16 cellular contexts compared by ENCODE assay signal in the genomic region with DNA sequence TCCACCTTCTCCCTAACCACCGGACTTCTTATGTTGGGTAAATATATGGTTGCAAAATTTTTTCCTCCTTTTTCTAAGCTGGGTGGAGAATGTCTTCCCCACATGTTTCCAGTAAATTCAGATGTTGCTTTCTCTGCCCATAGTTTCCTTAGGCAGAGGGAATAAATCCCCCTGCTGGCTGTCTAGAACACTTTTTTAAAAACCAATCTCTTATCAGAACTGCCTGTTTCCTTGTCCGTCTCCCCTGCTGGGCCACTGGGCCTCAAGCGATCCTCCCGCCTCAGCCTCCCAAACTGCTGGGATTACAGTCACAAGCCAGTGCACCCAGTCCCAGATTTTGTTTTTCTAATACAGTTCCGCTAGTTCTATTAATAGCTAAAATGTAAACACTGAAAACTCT. TPM values are rescaled to one million over a fixed set of nuclear protein-coding genes. Genes with fewer than 3 reads are reported as not detected.
DNase-seq lines count a peak whose midpoint lies in the region; ATAC-seq and TF ChIP-seq lines count a peak whose summit lies in the region.
"Had no signal": no experiment of that assay in that cellular context is flagged by ENCODE, and none has a peak within 500 bp of the region (broad histone marks: within the 10 kb centered on the region; RNA-seq: fewer than 3 reads in every experiment).

No MANE protein-coding gene starts in this region.

- peaks cover 45% of the 10 kb centered on the region for H3K27me3 Mint-ChIP-seq in osteocyte (ENCODE audit: unreplicated experiment)

- no peaks in the 10 kb centered on the region for H3K9me3 Mint-ChIP-seq in osteocyte (ENCODE audit: unreplicated experiment)
- H3K9me3 Mint-ChIP-seq: activated T-helper 1 cell treated with anti-CD3 and anti-CD28 coated beads, Interleukin-12 subunit alpha, Interleukin-12 subunit beta, Interleukin-2, Interleukin-4 antibody, amounts not matched to agents 30 ng/mL and 10 ng/mL and 1 ng/mL, durations not matched to agents 14 hours and 24 hours and 36 hours; naive thymus-derived CD4-positive, alpha-beta T cell had no signal

- no peaks in the 10 kb centered on the region for H3K36me3 Mint-ChIP-seq in osteocyte (ENCODE audit: unreplicated experiment)

- peak; percentile 18 for TF ChIP-seq CTCF in astrocyte of the spinal cord (IDR thresholded peaks at IDR 0.05; ENCODE audit: low read depth, low read length)
- TF ChIP-seq CTCF in osteocyte (IDR thresholded peaks at IDR 0.05), result peak; percentile 23

- H3K4me3 Mint-ChIP-seq in osteocyte (ENCODE audit: unreplicated experiment), result no peak overlapping the region
- H3K4me3 Mint-ChIP-seq: activated T-helper 1 cell treated with anti-CD3 and anti-CD28 coated beads, Interleukin-12 subunit alpha, Interleukin-12 subunit beta, Interleukin-2, Interleukin-4 antibody, amounts not matched to agents 30 ng/mL and 10 ng/mL and 1 ng/mL, durations not matched to agents 14 hours and 24 hours and 36 hours; naive thymus-derived CD4-positive, alpha-beta T cell had no signal

- intact Hi-C loops in cardiac septum (cut with DNase I), result no loop called here

- H3K27ac Mint-ChIP-seq in osteocyte (ENCODE audit: unreplicated experiment), result no peak overlapping the region
- H3K27ac Mint-ChIP-seq: activated T-helper 1 cell treated with anti-CD3 and anti-CD28 coated beads, Interleukin-12 subunit alpha, Interleukin-12 subunit beta, Interleukin-2, Interleukin-4 antibody, amounts not matched to agents 30 ng/mL and 10 ng/mL and 1 ng/mL, durations not matched to agents 14 hours and 24 hours and 36 hours; naive thymus-derived CD4-positive, alpha-beta T cell had no signal

- in situ Hi-C loops in astrocyte of the spinal cord (cut with HindIII; ENCODE audit: low sequenced_read_pairs), result no loop called here

- ATAC-seq in GM21786 (IDR thresholded peaks at IDR 0.05; ENCODE audit: unreplicated experiment) (no peak), GM21528 (IDR thresholded peaks at IDR 0.05; ENCODE audit: low FRiP score, unreplicated experiment) (no peak)
- ATAC-seq: activated CD4-positive, CD25-positive, alpha-beta regulatory T cell treated with anti-CD3 and anti-CD28 coated beads, Interleukin-2, amount 50 U/mL, for 24 hours; naive thymus-derived CD4-positive, alpha-beta T cell had no signal

- H3K4me3 ChIP-seq in astrocyte of the spinal cord (ENCODE audit: low read depth, low read length), result no peak overlapping the region
- H3K4me3 ChIP-seq: thoracic aorta had no signal

- peak; percentile 25 for DNase-seq in NCI-H2171 treated with DMSO at 0.1 percent for 48 hours (lab: John Stamatoyannopoulos, UW)
- no peak for DNase-seq in NCI-H2171 (lab: John Stamatoyannopoulos, UW)
- DNase-seq in LHCN-M2 (ENCODE audit: low read depth), result peak; percentile 8
- DNase-seq in astrocyte of the spinal cord (ENCODE audit: low read depth, low spot score), result no peak
- no peak for DNase-seq in osteocyte (ENCODE audit: extremely low spot score, unreplicated experiment)
- no peak for DNase-seq in cardiac septum (ENCODE audit: low spot score)
- DNase-seq: central memory CD4-positive, alpha-beta T cell; GDM1; naive thymus-derived CD4-positive, alpha-beta T cell; NCI-H187 treated with DMSO at 0.1 percent for 48 hours; Right ventricle myocardium superior had no signal

- no peaks in the 10 kb centered on the region for H3K4me1 Mint-ChIP-seq in osteocyte (ENCODE audit: unreplicated experiment)

RNA-seq across cellular contexts. Expression of a gene that starts 9.9 kb away (rescaled TPM):
- not detected in 2 replicates for total RNA-seq in LHCN-M2 (2014; rRNA removed)
- polyA plus RNA-seq in LHCN-M2 (2012), result 0.11 TPM
- not detected in 2 replicates for total RNA-seq in osteocyte
- 1.0 TPM for total RNA-seq in cardiac septum
- total RNA-seq: activated T-helper 1 cell treated with anti-CD3 and anti-CD28 coated beads, Interleukin-12 subunit alpha, Interleukin-12 subunit beta, Interleukin-2, Interleukin-4 antibody, amounts not matched to agents 30 ng/mL and 10 ng/mL and 1 ng/mL, durations not matched to agents 14 hours and 24 hours and 36 hours; thoracic aorta had no signal
- polyA plus RNA-seq: naive thymus-derived CD4-positive, alpha-beta T cell had no signal

RNA-seq across cellular contexts. Expression of a gene that starts 43.7 kb away (rescaled TPM):
- 104 and 118 TPM in 2 replicates for total RNA-seq in LHCN-M2 (2014; rRNA removed)
- 94.9 TPM for polyA plus RNA-seq in LHCN-M2 (2012)
- 137 and 140 TPM in 2 replicates for total RNA-seq in osteocyte
- 139 TPM for total RNA-seq in cardiac septum

RNA-seq across cellular contexts. Expression of a gene that starts 51.5 kb away (rescaled TPM):
- total RNA-seq in LHCN-M2 (2014; rRNA removed) (0.29 and 1.3 TPM in 2 replicates), osteocyte (37.4 and 37.7 TPM in 2 replicates), cardiac septum (209 TPM)
- polyA plus RNA-seq in LHCN-M2 (2012), result 4.5 TPM

RNA-seq across cellular contexts. Expression of a gene that starts 55.8 kb away (rescaled TPM):
- total RNA-seq in LHCN-M2 (2014; rRNA removed) (not detected in 2 replicates), osteocyte (not detected in 2 replicates), cardiac septum (not detected)
- not detected for polyA plus RNA-seq in LHCN-M2 (2012)
- total RNA-seq: activated T-helper 1 cell treated with anti-CD3 and anti-CD28 coated beads, Interleukin-12 subunit alpha, Interleukin-12 subunit beta, Interleukin-2, Interleukin-4 antibody, amounts not matched to agents 30 ng/mL and 10 ng/mL and 1 ng/mL, durations not matched to agents 14 hours and 24 hours and 36 hours; naive thymus-derived CD4-positive, alpha-beta T cell; Right ventricle myocardium superior; thoracic aorta had no signal
- polyA plus RNA-seq: naive thymus-derived CD4-positive, alpha-beta T cell had no signal

Comparison
In these comparisons a context has a peak if more than half of its experiments do, and no peak if none do; other contexts are left out.
1. DNase-seq: peak in NCI-H2171 treated with DMSO at 0.1 percent for 48 hours (single experiment) and LHCN-M2 (single experiment); none in NCI-H2171 (single experiment), astrocyte of the spinal cord (single experiment), osteocyte (single experiment) and cardiac septum (single experiment).
2. RNA of a gene that starts 51.5 kb away (total RNA-seq): 209 TPM in cardiac septum (single experiment) and 37.4 to 37.7 TPM in osteocyte; 0.29 to 1.3 TPM in LHCN-M2; every median in the first group is over 10 times any median in the second.